1 cellular context compared by ENCODE assay signal in the genomic region with DNA sequence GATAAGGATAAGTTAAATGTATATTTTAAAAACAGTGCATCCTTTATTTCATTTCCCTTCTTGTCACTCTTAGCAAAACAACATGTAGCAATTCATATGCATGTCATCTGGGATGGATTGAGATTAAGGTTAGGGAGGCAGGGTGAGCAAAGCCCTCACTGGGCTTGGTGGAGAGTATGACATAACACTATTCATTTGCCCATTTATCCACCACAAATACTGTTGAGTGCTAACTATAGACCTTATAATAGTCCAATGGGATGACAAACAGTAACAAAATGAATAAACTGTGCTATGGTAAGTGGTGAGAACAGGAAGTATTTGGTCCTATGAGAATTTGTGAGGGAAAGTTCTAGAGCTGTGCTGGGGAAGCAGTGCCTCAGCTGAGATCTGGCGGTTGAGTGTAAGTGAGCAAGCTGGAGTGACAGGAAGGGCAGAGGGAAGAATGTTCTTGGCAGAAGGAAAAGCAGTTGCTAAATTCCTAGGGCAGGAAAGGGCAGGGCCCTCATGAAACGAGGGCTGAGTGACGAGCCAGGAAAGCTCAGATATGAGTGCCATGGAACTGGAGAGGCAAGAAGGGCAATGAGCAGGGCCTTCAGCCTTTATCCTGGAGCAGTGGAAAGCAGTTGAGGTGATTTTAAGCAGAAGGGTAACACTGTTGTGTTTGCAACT.
TF ChIP-seq lines count a peak whose summit lies in the region.

No MANE protein-coding gene starts in this region.

TF ChIP-seq in GM23338, 12 proteins besides CTCF, POLR2A, EP300 and RAD21 (continued from another document):
- TF ChIP-seq ZNF462 (CRISPR knock-in tag; IDR thresholded peaks at IDR 0.05), result no peak
- TF ChIP-seq NANOG (IDR thresholded peaks at IDR 0.05; ENCODE audit: borderline replicate concordance), result no peak
- no peak for TF ChIP-seq ZNF114 (CRISPR knock-in tag; IDR thresholded peaks at IDR 0.05)
- no peak for TF ChIP-seq STAT1 (IDR thresholded peaks at IDR 0.05; ENCODE audit: unreplicated experiment)
- TF ChIP-seq CREB1 (CRISPR knock-in tag; IDR thresholded peaks at IDR 0.05; ENCODE audit: low read depth), result no peak
- TF ChIP-seq REST (IDR thresholded peaks at IDR 0.05; ENCODE audit: unreplicated experiment), result no peak
- no peak for TF ChIP-seq POLR2AphosphoS5 (IDR thresholded peaks at IDR 0.05; ENCODE audit: low read depth)
- TF ChIP-seq ZNF331 (CRISPR knock-in tag; IDR thresholded peaks at IDR 0.05; ENCODE audit: low read depth), result no peak
- no peak for TF ChIP-seq EZH2phosphoT487 (IDR thresholded peaks at IDR 0.05; ENCODE audit: unreplicated experiment)
- TF ChIP-seq EZH2 (IDR thresholded peaks at IDR 0.05; ENCODE audit: low read depth, unreplicated experiment), result no peak
